In the genomic region with DNA sequence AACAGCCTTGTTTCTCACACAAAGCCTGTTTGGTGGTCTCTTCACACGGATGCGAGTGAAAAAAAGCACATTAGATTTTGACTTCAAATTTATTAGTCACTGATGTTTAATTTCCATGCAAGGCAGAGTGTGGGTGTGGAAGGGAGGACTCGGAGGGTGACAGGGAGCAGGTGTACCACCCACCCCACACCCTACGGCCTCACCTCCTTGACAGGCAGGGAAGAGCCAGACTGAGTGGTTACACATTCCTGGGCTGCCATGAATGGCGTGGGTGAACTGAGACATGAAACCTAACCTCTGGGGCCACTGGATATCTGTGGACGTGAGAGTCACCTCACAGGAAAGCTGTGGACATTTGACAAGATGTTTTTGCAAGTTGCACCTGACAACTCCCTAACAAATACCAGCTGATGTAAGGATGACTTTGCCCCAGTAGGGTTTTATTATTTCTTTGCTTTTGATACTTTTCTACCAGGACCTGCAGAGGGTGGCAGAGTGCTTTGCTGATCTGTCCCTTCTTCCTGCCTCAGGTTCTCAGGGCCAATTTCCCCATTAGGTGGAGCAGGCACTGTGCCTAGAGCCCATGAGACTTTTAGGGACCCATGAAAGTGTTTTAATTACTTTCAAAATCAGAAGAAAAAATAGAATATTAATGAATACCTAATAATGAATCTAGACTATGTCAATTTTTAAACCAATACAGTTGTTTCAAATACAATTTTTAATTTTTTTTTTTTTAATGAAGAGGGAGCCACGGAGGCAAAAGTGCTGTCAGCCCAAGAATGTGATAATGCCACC, we compare ENCODE assay signal across 9 cellular contexts. TPM values are rescaled to one million over a fixed set of nuclear protein-coding genes. Genes with fewer than 3 reads are reported as not detected.
DNase-seq lines count a peak whose midpoint lies in the region; ATAC-seq and TF ChIP-seq lines count a peak whose summit lies in the region.
"Had no signal": no experiment of that assay in that cellular context is flagged by ENCODE, and none has a peak within 500 bp of the region (broad histone marks: within the 10 kb centered on the region; RNA-seq: fewer than 3 reads in every experiment).

No MANE protein-coding gene starts in this region.

- H3K27me3 Mint-ChIP-seq in activated CD8-positive, alpha-beta memory T cell treated with anti-CD3 and anti-CD28 coated beads, Interleukin-2, amount 10 ng/mL, durations not matched to agents 7 days and 5 days = peaks cover 2% of the 10 kb centered on the region

- H4K20me1 ChIP-seq in PC-3 (ENCODE audit: low read length) = no peaks in the 10 kb centered on the region

- no peaks in the 10 kb centered on the region for H3K79me2 ChIP-seq in PC-3 (ENCODE audit: low read length)

- H3K4me3 ChIP-seq in PC-3 (ENCODE audit: low read length) = no peak overlapping the region
- H3K4me3 ChIP-seq: skin epidermis had no signal

- no peak overlapping the region for H3K9ac ChIP-seq in PC-3 (ENCODE audit: low read length)

- peak; percentile 84 for TF ChIP-seq CTCF in PC-3 (conservative IDR thresholded peaks at IDR 0.05; ENCODE audit: low read depth, low read length)

- CTCF ChIA-PET in activated CD8-positive, alpha-beta memory T cell treated with anti-CD3 and anti-CD28 coated beads, Interleukin-2, amount 10 ng/mL, durations not matched to agents 7 days and 5 days (lab: Charles Lee) = interaction anchor here (0.8 to 9.2 kb wide), 10 partner anchors 9 to 557 kb away, joined by 3 to 119 read pairs (median 4); no protein-coding TSS in a partner anchor
- CTCF ChIA-PET in PC-3 (lab: Charles Lee) = interaction anchor here (0.6 kb wide), 2 partner anchors 306 to 1831 kb away, joined by 3 to 4 read pairs; no protein-coding TSS in a partner anchor

- H3K36me3 Mint-ChIP-seq in activated CD8-positive, alpha-beta memory T cell treated with anti-CD3 and anti-CD28 coated beads, Interleukin-2, amount 10 ng/mL, durations not matched to agents 7 days and 5 days = no peaks in the 10 kb centered on the region

- POLR2A ChIA-PET in PC-3 (lab: Charles Lee; ENCODE audit: unreplicated experiment) = no interaction called here

- H3K9me3 Mint-ChIP-seq in activated CD8-positive, alpha-beta memory T cell treated with anti-CD3 and anti-CD28 coated beads, Interleukin-2, amount 10 ng/mL, durations not matched to agents 7 days and 5 days (ENCODE audit: low read depth) = no peaks in the 10 kb centered on the region

- H3K36me3 ChIP-seq in PC-3 (ENCODE audit: low read depth, low read length) = no peaks in the 10 kb centered on the region

- H3K27me3 ChIP-seq in PC-3 (ENCODE audit: low read length) = no peaks in the 10 kb centered on the region

- H3K4me1 ChIP-seq in PC-3 (ENCODE audit: insufficient read depth, low read length) = peaks cover 7% of the 10 kb centered on the region

- ATAC-seq in activated CD8-positive, alpha-beta memory T cell treated with anti-CD3 and anti-CD28 coated beads, Interleukin-2, amount 10 ng/mL, durations not matched to agents 7 days and 5 days = peak; percentile 76
- ATAC-seq in HG03103 (IDR thresholded peaks at IDR 0.05; ENCODE audit: low read depth, unreplicated experiment) (peak; percentile 59), PC-3 (peak; percentile 86), Right ventricle myocardium inferior (peak; percentile 91)

- no peak overlapping the region for H3K4me3 Mint-ChIP-seq in activated CD8-positive, alpha-beta memory T cell treated with anti-CD3 and anti-CD28 coated beads, Interleukin-2, amount 10 ng/mL, durations not matched to agents 7 days and 5 days

- no TSS peak for BruUV-seq in PC-3 (replicated peaks; lab: Mats Ljungman, UMichigan)

- DNase-seq in activated CD8-positive, alpha-beta memory T cell treated with anti-CD3 and anti-CD28 coated beads, Interleukin-2, amount 10 ng/mL, durations not matched to agents 7 days and 5 days = peak; percentile 73
- DNase-seq in activated CD8-positive, alpha-beta memory T cell treated with anti-CD3 and anti-CD28 coated beads for 24 hours = no peak
- DNase-seq in PC-3 = peak; percentile 65
- peak; percentile 50 for DNase-seq in activated naive CD4-positive, alpha-beta T cell treated with Interleukin-2 at 50 U/mL for 16 hours
- no peak for DNase-seq in Right ventricle myocardium inferior (ENCODE audit: missing footprints)
- peak; percentile 51 for DNase-seq in pulmonary artery endothelial cell (ENCODE audit: low read depth, low spot score)
- DNase-seq in NCI-H2227 treated with DMSO at 0.1 percent for 48 hours (lab: John Stamatoyannopoulos, UW) = no peak

- no peaks in the 10 kb centered on the region for H3K9me3 ChIP-seq in PC-3 (ENCODE audit: low read length)

- H2AFZ ChIP-seq in PC-3 (ENCODE audit: low read length) = no peak overlapping the region

- H3K27ac ChIP-seq in PC-3 (ENCODE audit: low read length) = no peak overlapping the region

- no peaks in the 10 kb centered on the region for H3F3A ChIP-seq in PC-3 (ENCODE audit: low read length, unreplicated experiment)

- no peak overlapping the region for H3K4me2 ChIP-seq in PC-3 (ENCODE audit: low read length)

- no peaks in the 10 kb centered on the region for H3K9me2 ChIP-seq in PC-3 (replicated peaks; ENCODE audit: low read length)

- intact Hi-C loops in PC-3 (cut with micrococcal nuclease) = loop anchor here (1.0 kb wide), 1 partner anchor 174 kb away; no protein-coding TSS in a partner anchor
- intact Hi-C loops in Right ventricle myocardium inferior (cut with DNase I) = loop anchor here (1.0 kb wide), 1 partner anchor 174 kb away; no protein-coding TSS in a partner anchor

- H3K4me1 Mint-ChIP-seq in activated CD8-positive, alpha-beta memory T cell treated with anti-CD3 and anti-CD28 coated beads, Interleukin-2, amount 10 ng/mL, durations not matched to agents 7 days and 5 days = peaks cover under 1% of the 10 kb centered on the region

- no peak overlapping the region for H3K27ac Mint-ChIP-seq in activated CD8-positive, alpha-beta memory T cell treated with anti-CD3 and anti-CD28 coated beads, Interleukin-2, amount 10 ng/mL, durations not matched to agents 7 days and 5 days

RNA-seq across cellular contexts. Expression of a gene that starts 58.2 kb away (rescaled TPM):
- 1 to 10 TPM; 2.7 to 4.0 TPM for total RNA-seq in activated CD8-positive, alpha-beta memory T cell treated with anti-CD3 and anti-CD28 coated beads, Interleukin-2, amount 10 ng/mL, durations not matched to agents 7 days and 5 days
- total RNA-seq in PC-3 (2014; rRNA removed) (not detected in 2 replicates), Right ventricle myocardium inferior (9.8 TPM), pulmonary artery endothelial cell (0.11 TPM in 1 of 2 replicates, not detected in the other)

Comparison
In these comparisons a context has a peak if more than half of its experiments do, and no peak if none do; other contexts are left out.
1. DNase-seq: peak in activated CD8-positive, alpha-beta memory T cell treated with anti-CD3 and anti-CD28 coated beads, Interleukin-2, amount 10 ng/mL, durations not matched to agents 7 days and 5 days (single experiment), PC-3 (single experiment), activated naive CD4-positive, alpha-beta T cell treated with Interleukin-2 at 50 U/mL for 16 hours (single experiment) and pulmonary artery endothelial cell (single experiment); none in activated CD8-positive, alpha-beta memory T cell treated with anti-CD3 and anti-CD28 coated beads for 24 hours (single experiment), Right ventricle myocardium inferior (single experiment) and NCI-H2227 treated with DMSO at 0.1 percent for 48 hours (single experiment).
2. Peak in every context shown above with its lines, with median percentiles within 50 percentile points of each other: ATAC-seq.